Comparison of ENCODE assay signal across 11 cellular contexts in the genomic region with DNA sequence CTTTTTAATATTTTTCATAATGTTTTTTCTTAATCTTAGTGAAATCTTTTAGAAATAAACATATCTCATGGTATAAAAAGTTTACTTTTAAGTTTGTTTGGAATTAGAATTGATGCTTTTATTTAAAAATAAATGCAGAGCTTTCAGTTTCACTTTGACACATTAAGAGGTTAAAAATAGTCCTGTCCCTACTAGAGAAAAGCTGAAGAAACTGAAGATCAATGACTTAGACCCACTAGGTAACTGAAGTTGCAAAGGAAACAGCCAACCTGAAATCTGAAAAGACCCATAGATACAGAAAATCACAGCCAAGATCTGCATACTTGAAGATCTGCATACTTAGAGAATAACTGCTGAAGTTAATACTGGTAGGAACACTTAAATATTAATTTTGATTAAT.
DNase-seq lines count a peak whose midpoint lies in the region; ATAC-seq and TF ChIP-seq lines count a peak whose summit lies in the region.
"Had no signal": no experiment of that assay in that cellular context is flagged by ENCODE, and none has a peak within 500 bp of the region (broad histone marks: within the 10 kb centered on the region; RNA-seq: fewer than 3 reads in every experiment).

No MANE protein-coding gene starts in this region.

- H3K9me3 ChIP-seq in RWPE2 (ENCODE audit: severe bottlenecking): peaks cover 2% of the 10 kb centered on the region
- H3K9me3 ChIP-seq: lower lobe of right lung had no signal

- no peak for TF ChIP-seq CTCF in RWPE2 (IDR thresholded peaks at IDR 0.05; ENCODE audit: poor library complexity, severe bottlenecking)

- H3K27me3 ChIP-seq in ACC112 (ENCODE audit: insufficient read depth, low read length) (no peaks in the 10 kb centered on the region), RWPE2 (ENCODE audit: insufficient read depth, poor library complexity, severe bottlenecking) (no peaks in the 10 kb centered on the region)

- H3K27ac ChIP-seq in ACC112 (ENCODE audit: low read depth, low read length): peak overlapping the region; percentile 13; the same call in 1 of the 2 replicates
- H3K27ac ChIP-seq in RWPE2 (ENCODE audit: poor library complexity, severe bottlenecking): peak overlapping the region; percentile 67
- H3K27ac ChIP-seq: C4-2B, lower lobe of right lung had no signal

- DNase-seq in GM19238 (ENCODE audit: insufficient read length, low spot score) (peak; percentile 5), RWPE2 (ENCODE audit: low spot score) (no peak), SIG-M5 treated with dmso at 0.1 percent for 504 hours (lab: John Stamatoyannopoulos, UW; ENCODE audit: unreplicated experiment) (no peak), inferior parietal cortex (ENCODE audit: extremely low spot score) (no peak), GM19240 (ENCODE audit: insufficient read length, low spot score) (no peak)
- DNase-seq in stimulated activated CD4-positive, alpha-beta T cell treated with anti-CD3 and anti-CD28 coated beads, Interleukin-2, amount 100 ng/mL, for 24 hours: no peak
- DNase-seq: effector memory CD8-positive, alpha-beta T cell; lower lobe of right lung had no signal

- no peaks in the 10 kb centered on the region for H3K36me3 ChIP-seq in ACC112 (ENCODE audit: insufficient read depth, low read length)
- H3K36me3 ChIP-seq in RWPE2 (ENCODE audit: low read depth): no peaks in the 10 kb centered on the region
- H3K36me3 ChIP-seq: lower lobe of right lung had no signal

- H3K79me2 ChIP-seq in ACC112 (ENCODE audit: control insufficient read depth, insufficient read depth, low read length, unreplicated experiment): no peaks in the 10 kb centered on the region

- ATAC-seq in HG02970 (IDR thresholded peaks at IDR 0.05; ENCODE audit: low FRiP score, unreplicated experiment) (peak; percentile 79), RWPE2 (ENCODE audit: low read depth) (no peak)
- ATAC-seq: effector memory CD8-positive, alpha-beta T cell had no signal

- H3K4me1 ChIP-seq in ACC112 (ENCODE audit: control insufficient read depth, insufficient read depth, low read length, unreplicated experiment) (peaks cover 26% of the 10 kb centered on the region), RWPE2 (ENCODE audit: insufficient read depth, poor library complexity, severe bottlenecking) (peaks cover 38% of the 10 kb centered on the region)

- H2AFZ ChIP-seq in ACC112 (ENCODE audit: low read length, unreplicated experiment): peak overlapping the region; percentile 96

- H3K4me3 ChIP-seq in ACC112 (ENCODE audit: low read depth, low read length) (peak overlapping the region; percentile 70), RWPE2 (ENCODE audit: severe bottlenecking) (no peak overlapping the region)
- H3K4me3 ChIP-seq: lower lobe of right lung had no signal
